In genomic region chrX:96383428-96383827, GRCh38 we compare ENCODE assay signal across 25 cellular contexts.
"Had no signal": no experiment of that assay in that cellular context is flagged by ENCODE, and none has a peak within 500 bp of the region (broad histone marks: within the 10 kb centered on the region; RNA-seq: fewer than 3 reads in every experiment).

No MANE protein-coding gene starts in this region.

- H3K4me2 ChIP-seq: hepatocyte had no signal

- H3K36me3 ChIP-seq: colonic mucosa, esophagus muscularis mucosa, gastroesophageal sphincter, heart left ventricle, lower lobe of right lung had no signal

- H3K4me1 ChIP-seq: colonic mucosa, foreskin keratinocyte, heart left ventricle, lower lobe of right lung had no signal

- DNase-seq: colonic mucosa; cortex of kidney; effector CD4-positive, alpha-beta T cell; effector memory CD4-positive, alpha-beta T cell; foreskin keratinocyte; heart left ventricle; hypothalamus; immature natural killer cell; islet precursor cell; kidney; kidney glomerular epithelial cell; left colon; left ventricle myocardium superior; lower lobe of right lung; mammary epithelial cell; mesendoderm; midbrain had no signal

- H3K27ac Mint-ChIP-seq: dendritic cell treated with granulocyte-macrophage colony-stimulating factor and Interleukin-4, amounts not matched to agents 40 ng/mL and 50 ng/mL, for 4 days; immature natural killer cell; memory B cell had no signal

- H3K4me3 ChIP-seq: colonic mucosa, esophagus muscularis mucosa, gastroesophageal sphincter, heart left ventricle, hepatocyte, lower lobe of right lung had no signal

- ATAC-seq: foreskin keratinocyte, gastroesophageal sphincter, heart left ventricle, left colon, left lobe of liver, left ventricle myocardium superior had no signal

- H3K9me3 ChIP-seq: colonic mucosa, esophagus muscularis mucosa, gastroesophageal sphincter, heart left ventricle, lower lobe of right lung had no signal

- FAIRE-seq: endothelial cell of umbilical vein, frontal cortex, kidney had no signal

- H3K27ac ChIP-seq: colonic mucosa, esophagus muscularis mucosa, foreskin keratinocyte, gastroesophageal sphincter, heart left ventricle, hepatocyte, lower lobe of right lung had no signal

- H3K27me3 Mint-ChIP-seq: dendritic cell treated with granulocyte-macrophage colony-stimulating factor and Interleukin-4, amounts not matched to agents 40 ng/mL and 50 ng/mL, for 4 days; memory B cell had no signal

- H3K36me3 Mint-ChIP-seq: immature natural killer cell, memory B cell had no signal

- H3K4me3 Mint-ChIP-seq: dendritic cell treated with granulocyte-macrophage colony-stimulating factor and Interleukin-4, amounts not matched to agents 40 ng/mL and 50 ng/mL, for 4 days; immature natural killer cell; memory B cell had no signal

- H3K27me3 ChIP-seq: colonic mucosa, esophagus muscularis mucosa, foreskin keratinocyte, gastroesophageal sphincter, hepatocyte had no signal

- H3K4me1 Mint-ChIP-seq: immature natural killer cell, memory B cell had no signal

- H3K9me3 Mint-ChIP-seq: dendritic cell treated with granulocyte-macrophage colony-stimulating factor and Interleukin-4, amounts not matched to agents 40 ng/mL and 50 ng/mL, for 4 days; immature natural killer cell; memory B cell had no signal
